In genomic region chr20:51388756-51389542, GRCh38 we compare ENCODE assay signal across 10 cellular contexts.
A peak's percentile ranks its signal among the peaks of the same experiment; 100 is the strongest.
DNase-seq lines count a peak whose midpoint lies in the region; ATAC-seq lines count a peak whose summit lies in the region.
"Had no signal": no experiment of that assay in that cellular context is flagged by ENCODE, and none has a peak within 500 bp of the region (broad histone marks: within the 10 kb centered on the region; RNA-seq: fewer than 3 reads in every experiment).

No MANE protein-coding gene starts in this region.

- intact Hi-C loops in left ventricle myocardium superior (cut with micrococcal nuclease), result no loop called here

- no peak for DNase-seq in stimulated activated naive CD8-positive, alpha-beta T cell treated with anti-CD3 and anti-CD28 coated beads, Interleukin-15, Interleukin-2, amounts not matched to agents 100 U/mL and 50 U/mL, for 24 hours
- no peak for DNase-seq in left ventricle myocardium superior
- DNase-seq in SKM-1 treated with dmso at 0.1 percent for 144 hours (lab: John Stamatoyannopoulos, UW; ENCODE audit: unreplicated experiment), result no peak
- DNase-seq in cerebellar cortex (ENCODE audit: low spot score), result no peak
- no peak for DNase-seq in mesenteric fat pad (ENCODE audit: low spot score)
- DNase-seq: adrenal gland, COR-L47 had no signal

- H3K27me3 Mint-ChIP-seq in stimulated activated naive CD8-positive, alpha-beta T cell treated with anti-CD3 and anti-CD28 coated beads, Interleukin-15, Interleukin-2, amounts not matched to agents 100 ng/mL and 50 ng/mL, for 24 hours, result no peaks in the 10 kb centered on the region
- H3K27me3 Mint-ChIP-seq in activated T-helper 17 cell treated with anti-CD3 and anti-CD28 coated beads, Interleukin-2, amount 50 U/mL, for 72 hours, result no peaks in the 10 kb centered on the region

- no peak overlapping the region for H3K4me3 Mint-ChIP-seq in stimulated activated naive CD8-positive, alpha-beta T cell treated with anti-CD3 and anti-CD28 coated beads, Interleukin-15, Interleukin-2, amounts not matched to agents 100 ng/mL and 50 ng/mL, for 24 hours
- H3K4me3 Mint-ChIP-seq in activated T-helper 17 cell treated with anti-CD3 and anti-CD28 coated beads, Interleukin-2, amount 50 U/mL, for 72 hours, result peak overlapping the region; percentile 56

- H3K9me3 Mint-ChIP-seq in stimulated activated naive CD8-positive, alpha-beta T cell treated with anti-CD3 and anti-CD28 coated beads, Interleukin-15, Interleukin-2, amounts not matched to agents 100 ng/mL and 50 ng/mL, for 24 hours, result no peaks in the 10 kb centered on the region
- H3K9me3 Mint-ChIP-seq in activated T-helper 17 cell treated with anti-CD3 and anti-CD28 coated beads, Interleukin-2, amount 50 U/mL, for 72 hours, result no peaks in the 10 kb centered on the region

- peaks cover 77% of the 10 kb centered on the region for H3K4me1 Mint-ChIP-seq in stimulated activated naive CD8-positive, alpha-beta T cell treated with anti-CD3 and anti-CD28 coated beads, Interleukin-15, Interleukin-2, amounts not matched to agents 100 ng/mL and 50 ng/mL, for 24 hours (ENCODE audit: low read depth)
- peaks cover 36% of the 10 kb centered on the region for H3K4me1 Mint-ChIP-seq in activated T-helper 17 cell treated with anti-CD3 and anti-CD28 coated beads, Interleukin-2, amount 50 U/mL, for 72 hours

- H3K27ac Mint-ChIP-seq in stimulated activated naive CD8-positive, alpha-beta T cell treated with anti-CD3 and anti-CD28 coated beads, Interleukin-15, Interleukin-2, amounts not matched to agents 100 ng/mL and 50 ng/mL, for 24 hours, result peak overlapping the region; percentile 72
- peak overlapping the region; percentile 18 for H3K27ac Mint-ChIP-seq in activated T-helper 17 cell treated with anti-CD3 and anti-CD28 coated beads, Interleukin-2, amount 50 U/mL, for 72 hours

- peaks cover 67% of the 10 kb centered on the region for H3K36me3 Mint-ChIP-seq in stimulated activated naive CD8-positive, alpha-beta T cell treated with anti-CD3 and anti-CD28 coated beads, Interleukin-15, Interleukin-2, amounts not matched to agents 100 ng/mL and 50 ng/mL, for 24 hours (ENCODE audit: low read depth)
- H3K36me3 Mint-ChIP-seq in activated T-helper 17 cell treated with anti-CD3 and anti-CD28 coated beads, Interleukin-2, amount 50 U/mL, for 72 hours (ENCODE audit: low read depth), result peaks cover 89% of the 10 kb centered on the region

- ATAC-seq in stimulated activated naive CD8-positive, alpha-beta T cell treated with anti-CD3 and anti-CD28 coated beads, Interleukin-15, Interleukin-2, amounts not matched to agents 100 U/mL and 50 U/mL, for 24 hours, result no peak
- no peak for ATAC-seq in activated T-helper 17 cell treated with anti-CD3 and anti-CD28 coated beads, Interleukin-2, amount 50 U/mL, for 72 hours (replicated peaks)
- ATAC-seq in left ventricle myocardium superior (peak; percentile 70), GM21786 (IDR thresholded peaks at IDR 0.05; ENCODE audit: unreplicated experiment) (no peak)
